ENCODE assay signal across 9 cellular contexts in the genomic region with DNA sequence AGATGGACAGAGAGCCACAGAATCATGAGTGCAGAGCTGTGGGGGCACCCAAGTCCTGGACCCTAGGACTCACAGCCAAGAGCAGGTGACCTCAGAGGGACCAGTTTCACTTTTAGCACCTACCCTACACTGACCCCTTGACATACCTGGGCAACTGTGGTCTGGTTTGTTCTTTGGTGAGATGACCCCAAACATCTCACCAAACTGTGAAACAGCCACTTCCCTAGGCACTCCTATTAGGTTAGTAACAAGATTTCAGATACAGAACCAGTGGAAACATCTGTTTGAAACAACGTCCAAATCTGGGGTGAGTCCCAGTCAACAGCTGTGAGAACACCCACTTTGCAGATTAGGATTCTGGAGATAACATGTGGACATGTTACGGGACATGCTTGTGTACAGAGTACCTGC. TPM values are rescaled to one million over a fixed set of nuclear protein-coding genes. Genes with fewer than 3 reads are reported as not detected.
A peak's percentile ranks its signal among the peaks of the same experiment; 100 is the strongest.
DNase-seq lines count a peak whose midpoint lies in the region; ATAC-seq, FAIRE-seq and TF ChIP-seq lines count a peak whose summit lies in the region.
"Had no signal": no experiment of that assay in that cellular context is flagged by ENCODE, and none has a peak within 500 bp of the region (broad histone marks: within the 10 kb centered on the region; RNA-seq: fewer than 3 reads in every experiment).

No MANE protein-coding gene starts in this region.

- TF ChIP-seq CTCF in SU-DHL-6 (IDR thresholded peaks at IDR 0.05; ENCODE audit: insufficient read depth, low read length, poor library complexity, severe bottlenecking) (no peak), esophagus squamous epithelium (IDR thresholded peaks at IDR 0.05) (no peak)

- no peaks in the 10 kb centered on the region for H3K9me2 ChIP-seq in SU-DHL-6 (replicated peaks; ENCODE audit: insufficient read depth, low read length)

- H3K36me3 ChIP-seq in SU-DHL-6 (ENCODE audit: low read length): peaks cover 9% of the 10 kb centered on the region
- H3K36me3 ChIP-seq in esophagus squamous epithelium: peaks cover 4 to 54% (median 15%) of the 10 kb centered on the region in 3 donors
- H3K36me3 ChIP-seq in rectal smooth muscle tissue (ENCODE audit: control insufficient read depth, insufficient read depth, low read length): peaks cover 25% of the 10 kb centered on the region

- H3K4me1 ChIP-seq in esophagus squamous epithelium: peaks cover 11 to 36% (median 19%) of the 10 kb centered on the region in 3 donors
- H3K4me1 ChIP-seq in rectal smooth muscle tissue (ENCODE audit: control insufficient read depth, insufficient read depth, low read length): peaks cover 13% of the 10 kb centered on the region

- H3K4me2 ChIP-seq in SU-DHL-6 (ENCODE audit: low read depth, low read length, poor library complexity, severe bottlenecking): peak overlapping the region; percentile 63

- 17 to 21% methylated on average over 2 of the region's 2 CpGs for WGBS in esophagus squamous epithelium, 2 donors

- ATAC-seq in GM21423 (IDR thresholded peaks at IDR 0.05; ENCODE audit: unreplicated experiment) (no peak), HG02981 (IDR thresholded peaks at IDR 0.05; ENCODE audit: unreplicated experiment) (no peak)

- peaks cover 40% of the 10 kb centered on the region for H3F3A ChIP-seq in SU-DHL-6 (ENCODE audit: insufficient read depth)

- intact Hi-C loops in esophagus squamous epithelium (cut with DNase I): loop anchor here (10.0 kb wide), 1 partner anchor 254 kb away; no protein-coding TSS in a partner anchor

- no peak overlapping the region for H3K4me3 ChIP-seq in SU-DHL-6 (ENCODE audit: insufficient read depth, low read length, poor library complexity, severe bottlenecking)
- peak overlapping the region in 3 of 4 donors; percentile 79 to 92 (median 92) for H3K4me3 ChIP-seq in esophagus squamous epithelium
- peak overlapping the region; percentile 94 for H3K4me3 ChIP-seq in rectal smooth muscle tissue (ENCODE audit: low read length)

- peak overlapping the region; percentile 99 for H3K9ac ChIP-seq in SU-DHL-6 (ENCODE audit: low read length)
- peak overlapping the region; percentile 79 for H3K9ac ChIP-seq in rectal smooth muscle tissue (ENCODE audit: low read length)

- peak overlapping the region; percentile 97 for H3K27ac ChIP-seq in SU-DHL-6 (ENCODE audit: low read depth, low read length)
- peak overlapping the region; percentile 96 to 100 (median 98) for H3K27ac ChIP-seq in esophagus squamous epithelium
- peak overlapping the region; percentile 96 for H3K27ac ChIP-seq in rectal smooth muscle tissue (ENCODE audit: low read depth, low read length)

- peaks cover 6% of the 10 kb centered on the region for H4K20me1 ChIP-seq in SU-DHL-6 (ENCODE audit: low read depth, low read length)

- TF ChIP-seq POLR2A in GM12891 (IDR thresholded peaks at IDR 0.05; ENCODE audit: low read depth, low read length): no peak
- no peak for TF ChIP-seq POLR2A in esophagus squamous epithelium (IDR thresholded peaks at IDR 0.05)

- FAIRE-seq in GM12891 (lab: Jason Lieb, UNC): peak; percentile 33

- no peaks in the 10 kb centered on the region for H3K27me3 ChIP-seq in SU-DHL-6 (ENCODE audit: low read length)
- H3K27me3 ChIP-seq in esophagus squamous epithelium: no peaks in the 10 kb centered on the region
- H3K27me3 ChIP-seq in rectal smooth muscle tissue (ENCODE audit: control insufficient read depth, insufficient read depth, low read length): no peaks in the 10 kb centered on the region
- H3K27me3 ChIP-seq: MG63 had no signal

- H3K9me3 ChIP-seq in SU-DHL-6 (ENCODE audit: insufficient read depth, low read length) (no peaks in the 10 kb centered on the region), esophagus squamous epithelium (no peaks in the 10 kb centered on the region)
- H3K9me3 ChIP-seq: MG63 had no signal

- no peak for DNase-seq in GM12891 (ENCODE audit: insufficient read length, low spot score)
- no peak for DNase-seq in esophagus squamous epithelium (lab: John Stamatoyannopoulos, UW)
- no peak for DNase-seq in ecto neural progenitor cell (ENCODE audit: low spot score)
- DNase-seq in HK-2 (ENCODE audit: unreplicated experiment): no peak

- peaks cover 29% of the 10 kb centered on the region for H3K79me2 ChIP-seq in SU-DHL-6 (ENCODE audit: insufficient read depth, low read length)

- H2AFZ ChIP-seq in SU-DHL-6 (ENCODE audit: low read depth, low read length, severe bottlenecking): no peak overlapping the region

TF ChIP-seq in GM12891, 5 proteins besides CTCF, POLR2A, EP300 and RAD21:
- no peak for TF ChIP-seq TAF1 (IDR thresholded peaks at IDR 0.05; ENCODE audit: low read depth, low read length)
- 0 out of 2 replicates have a peak, but pooled peaks have one; percentile 24 for TF ChIP-seq SPI1 (IDR thresholded peaks at IDR 0.05; ENCODE audit: low read depth, low read length)
- TF ChIP-seq POU2F2 (IDR thresholded peaks at IDR 0.05; ENCODE audit: low read depth, low read length): no peak
- TF ChIP-seq POLR2AphosphoS5 (IDR thresholded peaks at IDR 0.05; ENCODE audit: low read depth, low read length): no peak

RNA-seq across cellular contexts. Expression of gene ZFP36L2, which starts 1.9 kb away (rescaled TPM):
- polyA plus RNA-seq in GM12891 (2012; ENCODE audit: low read depth, missing spikeins): 16.6 TPM
- total RNA-seq in esophagus squamous epithelium: 10 to 100 TPM; 26.6 to 87.7 (median 41.8) TPM
